In genomic region chr3:64207289-64208086, GRCh38 we compare ENCODE assay signal across 14 cellular contexts. TPM values are rescaled to one million over a fixed set of nuclear protein-coding genes. Genes with fewer than 3 reads are reported as not detected.
A peak's percentile ranks its signal among the peaks of the same experiment; 100 is the strongest.
DNase-seq lines count a peak whose midpoint lies in the region; ATAC-seq and TF ChIP-seq lines count a peak whose summit lies in the region.
"Had no signal": no experiment of that assay in that cellular context is flagged by ENCODE, and none has a peak within 500 bp of the region (broad histone marks: within the 10 kb centered on the region; RNA-seq: fewer than 3 reads in every experiment).

No MANE protein-coding gene starts in this region.

- POLR2A ChIA-PET in MCF 10A (lab: Yijun Ruan, JAX) = interaction anchor here (1.1 kb wide), 1 partner anchor 9 kb away, joined by 3 read pairs; no protein-coding TSS in a partner anchor

- H3K27me3 Mint-ChIP-seq in MCF 10A (ENCODE audit: insufficient read depth, unreplicated experiment) (no peaks in the 10 kb centered on the region), Calu3 (ENCODE audit: unreplicated experiment) (no peaks in the 10 kb centered on the region)

- H4K91ac ChIP-seq in mesenchymal stem cell (ENCODE audit: low read length) = no peak overlapping the region

- WGBS in mesenchymal stem cell = 75% methylated on average over 14 of the region's 14 CpGs
- WGBS in aorta, 2 donors = 18 to 29% methylated on average over 14 of the region's 14 CpGs
- 85 to 93% (median 91%) methylated on average over 14 of the region's 14 CpGs for WGBS in spleen, 5 donors

- no peak for TF ChIP-seq CTCF in breast epithelium (IDR thresholded peaks at IDR 0.05)
- TF ChIP-seq CTCF in MCF 10A (IDR thresholded peaks at IDR 0.05; ENCODE audit: unreplicated experiment) = no peak
- TF ChIP-seq CTCF in spleen (IDR thresholded peaks at IDR 0.05 in 8 of 11, conservative IDR thresholded peaks at IDR 0.05 in 3 of 11) = no peak
- no peak for TF ChIP-seq CTCF in Calu3 (IDR thresholded peaks at IDR 0.05; ENCODE audit: unreplicated experiment)

- no peak overlapping the region for H2BK120ac ChIP-seq in mesenchymal stem cell (ENCODE audit: low read depth, low read length)

- peak overlapping the region in 1 of 2 experiments; percentile 5 for H3K18ac ChIP-seq in mesenchymal stem cell (ENCODE audit: low read depth in 1 of 2, low read length in 2 of 2)

- H3K14ac ChIP-seq in mesenchymal stem cell (ENCODE audit: low read length in 2 of 2) = no peak overlapping the region

- peaks cover 7% of the 10 kb centered on the region for H3K36me3 Mint-ChIP-seq in MCF 10A (ENCODE audit: insufficient read depth, unreplicated experiment)
- H3K36me3 Mint-ChIP-seq in Calu3 (ENCODE audit: insufficient read depth, unreplicated experiment) = no peaks in the 10 kb centered on the region
- H3K36me3 Mint-ChIP-seq: activated naive CD4-positive, alpha-beta T cell treated with anti-CD3 and anti-CD28 coated beads, Interleukin-2, amount 10 ng/mL, durations not matched to agents 7 days and 5 days; natural killer cell had no signal

- H3K4me3 ChIP-seq in breast epithelium (no peak overlapping the region), mesenchymal stem cell (ENCODE audit: insufficient read depth in 1 of 2, low read depth in 1 of 2, low read length in 2 of 2) (no peak overlapping the region), aorta (ENCODE audit: low read length in 2 of 2) (no peak overlapping the region), spleen (no peak overlapping the region)
- H3K4me3 ChIP-seq: SJSA1 had no signal

- H3K9ac ChIP-seq in mesenchymal stem cell (ENCODE audit: low read length) = peak overlapping the region; percentile 44

- H3K4ac ChIP-seq in mesenchymal stem cell (ENCODE audit: low read depth in 1 of 2, low read length in 2 of 2) = no peak overlapping the region

- H3K4me1 Mint-ChIP-seq in MCF 10A (ENCODE audit: insufficient read depth, unreplicated experiment) (peaks cover 14% of the 10 kb centered on the region), Calu3 (ENCODE audit: low read depth, unreplicated experiment) (peaks cover 19% of the 10 kb centered on the region)
- H3K4me1 Mint-ChIP-seq: activated naive CD4-positive, alpha-beta T cell treated with anti-CD3 and anti-CD28 coated beads, Interleukin-2, amount 10 ng/mL, durations not matched to agents 7 days and 5 days; natural killer cell had no signal

- DNase-seq in breast epithelium (ENCODE audit: low spot score in 2 of 2) (no peak), MCF 10A (ENCODE audit: unreplicated experiment) (no peak), fibroblast of peridontal ligament (ENCODE audit: extremely low read depth) (peak; percentile 80), mesenchymal stem cell (peak; percentile 71), aorta (no peak), spleen (no peak), activated gamma-delta T cell treated with Interleukin-2 at 50 U/mL for 16 hours (no peak), Calu3 (no peak)
- DNase-seq: activated naive CD4-positive, alpha-beta T cell treated with anti-CD3 and anti-CD28 coated beads, Interleukin-2, amount 10 ng/mL, durations not matched to agents 7 days and 5 days; dermis blood vessel endothelial cell; MM.1S; natural killer cell had no signal

- H3K27me3 ChIP-seq in breast epithelium = no peaks in the 10 kb centered on the region
- no peaks in the 10 kb centered on the region for H3K27me3 ChIP-seq in mesenchymal stem cell (ENCODE audit: control insufficient read depth in 1 of 2, insufficient read depth in 1 of 2, low read length in 2 of 2)
- H3K27me3 ChIP-seq in aorta (ENCODE audit: control insufficient read depth in 1 of 2, insufficient read depth in 2 of 2, low read length in 1 of 2) = no peaks in the 10 kb centered on the region
- peaks cover 0 to 6% (median 0%) of the 10 kb centered on the region in 7 donors for H3K27me3 ChIP-seq in spleen (replicated peaks in 1 of 7)
- H3K27me3 ChIP-seq: SJSA1 had no signal

- H3K79me1 ChIP-seq in mesenchymal stem cell (replicated peaks; ENCODE audit: low read length, poor library complexity, severe bottlenecking) = peaks cover 2% of the 10 kb centered on the region

- no peak overlapping the region for H2AK5ac ChIP-seq in mesenchymal stem cell (ENCODE audit: low read length, severe bottlenecking)

- TF ChIP-seq POLR2A in breast epithelium (IDR thresholded peaks at IDR 0.05) (no peak), spleen (IDR thresholded peaks at IDR 0.05) (no peak)

- intact Hi-C loops in breast epithelium (cut with DNase I; ENCODE audit: low total_unique reads) = loop anchor here (2.0 kb wide), 1 partner anchor 53 kb away; no protein-coding TSS in a partner anchor
- intact Hi-C loops in MCF 10A (cut with micrococcal nuclease) = no loop called here
- intact Hi-C loops in aorta (cut with DNase I) = no loop called here
- intact Hi-C loops in spleen (cut with DNase I; ENCODE audit: low total_unique reads) = no loop called here
- intact Hi-C loops in Calu3 (cut with micrococcal nuclease; ENCODE audit: unreplicated experiment) = no loop called here

- H2AFZ ChIP-seq in mesenchymal stem cell (ENCODE audit: low read depth, low read length) = no peak overlapping the region

- H3K9me3 ChIP-seq in breast epithelium (no peaks in the 10 kb centered on the region), mesenchymal stem cell (ENCODE audit: control insufficient read depth, low read length) (no peaks in the 10 kb centered on the region), aorta (ENCODE audit: control insufficient read depth, low read length) (no peaks in the 10 kb centered on the region), spleen (no peaks in the 10 kb centered on the region)
- H3K9me3 ChIP-seq: SJSA1 had no signal

- peaks cover 5 to 24% of the 10 kb centered on the region in 2 donors for H3K4me1 ChIP-seq in breast epithelium
- peaks cover 19% of the 10 kb centered on the region for H3K4me1 ChIP-seq in mesenchymal stem cell (ENCODE audit: control insufficient read depth, insufficient read depth, low read depth, low read length)
- H3K4me1 ChIP-seq in aorta (ENCODE audit: control insufficient read depth in 1 of 2, insufficient read depth in 2 of 2, low read length in 2 of 2) = peaks cover 0 to 5% of the 10 kb centered on the region in 2 donors
- H3K4me1 ChIP-seq in spleen = peaks cover 0 to 5% (median 0%) of the 10 kb centered on the region in 6 donors

- H3K36me3 ChIP-seq in breast epithelium = no peaks in the 10 kb centered on the region
- peaks cover 0 to 10% of the 10 kb centered on the region in 2 experiments for H3K36me3 ChIP-seq in mesenchymal stem cell (ENCODE audit: control insufficient read depth in 1 of 2, insufficient read depth in 2 of 2, low read depth in 1 of 2, low read length in 2 of 2)
- H3K36me3 ChIP-seq in aorta (ENCODE audit: control insufficient read depth in 1 of 2, insufficient read depth in 2 of 2, low read length in 1 of 2) = no peaks in the 10 kb centered on the region
- H3K36me3 ChIP-seq in spleen = no peaks in the 10 kb centered on the region
- H3K36me3 ChIP-seq: SJSA1 had no signal

- peak; percentile 67 for ATAC-seq in aorta (ENCODE audit: low FRiP score)
- ATAC-seq: natural killer cell had no signal

- BruUV-seq in MCF 10A (replicated peaks; lab: Mats Ljungman, UMichigan) = no TSS peak
- BruUV-seq in Calu3 (replicated peaks; lab: Mats Ljungman, UMichigan) = no TSS peak

- no peak overlapping the region for H3K4me2 ChIP-seq in mesenchymal stem cell (ENCODE audit: low read length, poor library complexity, severe bottlenecking)

- no peak overlapping the region for H3K27ac Mint-ChIP-seq in MCF 10A (ENCODE audit: low read depth, unreplicated experiment)
- H3K27ac Mint-ChIP-seq in Calu3 (ENCODE audit: unreplicated experiment) = no peak overlapping the region
- H3K27ac Mint-ChIP-seq: activated naive CD4-positive, alpha-beta T cell treated with anti-CD3 and anti-CD28 coated beads, Interleukin-2, amount 10 ng/mL, durations not matched to agents 7 days and 5 days; natural killer cell had no signal

- CTCF ChIA-PET in MCF 10A (lab: Yijun Ruan, JAX) (interaction anchor here (0.7 to 0.8 kb wide), 3 partner anchors 110 to 256 kb away, joined by 3 to 5 read pairs (median 4); no protein-coding TSS in a partner anchor), Calu3 (lab: Charles Lee) (no interaction called here)

- H3K27ac ChIP-seq in breast epithelium (peak overlapping the region; percentile 89 to 92), mesenchymal stem cell (ENCODE audit: low read length, poor library complexity, severe bottlenecking) (no peak overlapping the region), aorta (ENCODE audit: low read depth in 1 of 2, low read length in 2 of 2) (peak overlapping the region in 1 of 2 donors; percentile 30), spleen (no peak overlapping the region)
- H3K27ac ChIP-seq: SJSA1, VCaP had no signal

- no peak overlapping the region for H3K23ac ChIP-seq in mesenchymal stem cell (ENCODE audit: low read length in 2 of 2)

- H3K4me3 Mint-ChIP-seq in MCF 10A (ENCODE audit: unreplicated experiment) = no peak overlapping the region
- no peak overlapping the region for H3K4me3 Mint-ChIP-seq in Calu3 (ENCODE audit: low read depth, unreplicated experiment)
- H3K4me3 Mint-ChIP-seq: activated naive CD4-positive, alpha-beta T cell treated with anti-CD3 and anti-CD28 coated beads, Interleukin-2, amount 10 ng/mL, durations not matched to agents 7 days and 5 days; natural killer cell had no signal

- no peak overlapping the region for H4K8ac ChIP-seq in mesenchymal stem cell (ENCODE audit: low read length)

- no peak overlapping the region for H2BK12ac ChIP-seq in mesenchymal stem cell (ENCODE audit: low read length in 2 of 2)

- H3K9me3 Mint-ChIP-seq in MCF 10A (ENCODE audit: unreplicated experiment) (no peaks in the 10 kb centered on the region), Calu3 (ENCODE audit: low read depth, unreplicated experiment) (no peaks in the 10 kb centered on the region)
- H3K9me3 Mint-ChIP-seq: activated naive CD4-positive, alpha-beta T cell treated with anti-CD3 and anti-CD28 coated beads, Interleukin-2, amount 10 ng/mL, durations not matched to agents 7 days and 5 days had no signal

- no peak overlapping the region for H2BK5ac ChIP-seq in mesenchymal stem cell (ENCODE audit: low read depth, low read length, poor library complexity, severe bottlenecking)

- H2BK15ac ChIP-seq in mesenchymal stem cell (ENCODE audit: low read depth, poor library complexity, severe bottlenecking) = no peak overlapping the region

RNA-seq across cellular contexts. Expression of gene PRICKLE2, which starts 17.8 kb away (rescaled TPM):
- 10 to 100 TPM; 35.1 to 72.5 (median 44.5) TPM for total RNA-seq in breast epithelium
- total RNA-seq in MCF 10A (2022) = 9.6 and 11.4 TPM in 2 replicates
- 17.0 TPM for polyA plus RNA-seq in mesenchymal stem cell (2013, experiment 1 of 2)
- polyA plus RNA-seq in mesenchymal stem cell (2013, experiment 2 of 2) = 16.9 TPM
- total RNA-seq in aorta = 10 to 100 TPM; 22.0 to 42.1 TPM
- 1 to 10 TPM; 2.1 to 5.9 TPM for polyA plus RNA-seq in aorta
- 10 to 100 TPM in 2 of 7 donors, 1 to 10 TPM in 5; 3.1 to 11.4 (median 7.3) TPM for total RNA-seq in spleen
- under 1 TPM; 0.27 to 0.51 (median 0.30) TPM for polyA plus RNA-seq in spleen
- total RNA-seq in Calu3 (2022) = 1.9 and 4.0 TPM in 2 replicates

Comparison
In these comparisons a context has a peak if more than half of its experiments do, and no peak if none do; other contexts are left out.
1. DNase-seq: peak in fibroblast of peridontal ligament (single experiment) and mesenchymal stem cell (single experiment); none in breast epithelium (0 of 2), MCF 10A (single experiment), aorta (0 of 2), spleen (single experiment), activated gamma-delta T cell treated with Interleukin-2 at 50 U/mL for 16 hours (single experiment) and Calu3 (single experiment).
2. H3K27ac ChIP-seq: peak in breast epithelium (2 of 2); none in mesenchymal stem cell (single experiment) and spleen (0 of 8).